ENCODE assay signal across 6 cellular contexts in the genomic region with DNA sequence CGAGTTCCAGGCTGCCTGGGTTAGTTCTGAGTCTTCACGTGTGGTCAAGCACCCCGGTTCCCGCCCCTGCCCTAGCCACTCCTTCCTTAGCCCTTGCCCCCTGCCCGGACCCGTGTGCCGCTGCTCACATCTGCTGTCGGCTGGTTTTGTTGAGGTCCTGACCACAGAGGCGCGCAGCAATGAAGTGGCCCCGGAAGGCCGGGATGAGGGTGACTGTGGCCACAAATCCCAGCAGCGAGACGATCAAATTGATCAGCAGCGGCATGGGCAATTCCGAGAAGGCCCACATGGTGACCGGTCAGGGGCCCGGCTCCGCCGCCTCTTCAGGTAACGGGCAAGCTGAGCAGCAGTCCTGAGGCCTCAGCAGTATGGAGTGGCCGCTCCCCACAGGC. TPM values are rescaled to one million over a fixed set of nuclear protein-coding genes. Genes with fewer than 3 reads are reported as not detected.
DNase-seq lines count a peak whose midpoint lies in the region; TF ChIP-seq lines count a peak whose summit lies in the region.

No MANE protein-coding gene starts in this region.

- no peak for TF ChIP-seq CTCF in kidney epithelial cell (IDR thresholded peaks at IDR 0.05; ENCODE audit: insufficient read depth, low read length, poor library complexity, severe bottlenecking)

- H3K4me1 Mint-ChIP-seq in CD4-positive, alpha-beta memory T cell: peaks cover 22 to 55% (median 42%) of the 10 kb centered on the region in 4 donors

- no peaks in the 10 kb centered on the region for H3K27me3 ChIP-seq in CD4-positive, alpha-beta memory T cell (ENCODE audit: insufficient read depth, low read length)
- H3K27me3 ChIP-seq in kidney epithelial cell (ENCODE audit: control insufficient read depth, insufficient read depth, low read length): no peaks in the 10 kb centered on the region

- CTCF ChIA-PET in CD4-positive, alpha-beta memory T cell (lab: Charles Lee; ENCODE audit: partially characterized antibody): interaction anchor here (1.0 to 2.3 kb wide), 8 partner anchors 17 to 83 kb away, joined by 3 to 11 read pairs (median 5); a partner anchor contains a TSS

- peaks cover 19 to 39% of the 10 kb centered on the region in 2 donors for H3K36me3 Mint-ChIP-seq in CD4-positive, alpha-beta memory T cell

- H3K4me1 ChIP-seq in CD4-positive, alpha-beta memory T cell (ENCODE audit: insufficient read depth, low read length): peaks cover 36% of the 10 kb centered on the region

- H3K36me3 ChIP-seq in CD4-positive, alpha-beta memory T cell (ENCODE audit: insufficient read depth, low read length): peaks cover 17% of the 10 kb centered on the region
- H3K36me3 ChIP-seq in kidney epithelial cell (ENCODE audit: control insufficient read depth, insufficient read depth, low read length): peaks cover 2% of the 10 kb centered on the region

- no peaks in the 10 kb centered on the region for H3K9me3 Mint-ChIP-seq in CD4-positive, alpha-beta memory T cell

- H3K27ac Mint-ChIP-seq in CD4-positive, alpha-beta memory T cell: peak overlapping the region; percentile 93 to 100 (median 99)

- no peak for DNase-seq in CD4-positive, alpha-beta memory T cell
- peak; percentile 39 for DNase-seq in HCEC 1CT
- peak; percentile 65 for DNase-seq in UCSD-AML1 (lab: John Stamatoyannopoulos, UW; ENCODE audit: unreplicated experiment)
- DNase-seq in kidney epithelial cell (ENCODE audit: low read depth): no peak
- DNase-seq in MV-4-11 (lab: John Stamatoyannopoulos, UW): no peak
- DNase-seq in putamen (ENCODE audit: low spot score): no peak

- H3K4me3 Mint-ChIP-seq in CD4-positive, alpha-beta memory T cell: peak overlapping the region; percentile 93 to 99 (median 97)

- intact Hi-C loops in CD4-positive, alpha-beta memory T cell (cut with micrococcal nuclease): loop anchor here (1.0 to 5.0 kb wide), 4 partner anchors 17 to 1959 kb away; a partner anchor contains a TSS

- no peaks in the 10 kb centered on the region for H3K9me3 ChIP-seq in CD4-positive, alpha-beta memory T cell (ENCODE audit: control insufficient read depth in 1 of 2, low read length in 2 of 2)

- peak overlapping the region; percentile 91 for H3K27ac ChIP-seq in CD4-positive, alpha-beta memory T cell (ENCODE audit: low read depth, low read length)

- POLR2A ChIA-PET in CD4-positive, alpha-beta memory T cell (lab: Charles Lee; ENCODE audit: partially characterized antibody): interaction anchor here (0.6 to 13.3 kb wide), 25 partner anchors 8 to 1869 kb away, joined by 3 to 210 read pairs (median 6); a partner anchor contains a TSS

- H3K27me3 Mint-ChIP-seq in CD4-positive, alpha-beta memory T cell: no peaks in the 10 kb centered on the region

- H3K4me3 ChIP-seq in CD4-positive, alpha-beta memory T cell (ENCODE audit: low read length in 2 of 2): peak overlapping the region; percentile 87 to 98
- H3K4me3 ChIP-seq in kidney epithelial cell (ENCODE audit: low read depth, low read length): peak overlapping the region; percentile 76

RNA-seq across cellular contexts. Expression of a gene that starts 0.3 kb away (rescaled TPM):
- total RNA-seq in CD4-positive, alpha-beta memory T cell: 10 to 100 TPM; 52.0 to 52.3 TPM
- polyA plus RNA-seq in CD4-positive, alpha-beta memory T cell: 10 to 100 TPM; 32.9 to 52.3 TPM
- total RNA-seq in kidney epithelial cell: 16.4 and 26.6 TPM in 2 replicates

RNA-seq across cellular contexts. Expression of a gene that starts 5.8 kb away (rescaled TPM):
- total RNA-seq in CD4-positive, alpha-beta memory T cell: 10 to 100 TPM; 35.2 to 37.5 TPM
- polyA plus RNA-seq in CD4-positive, alpha-beta memory T cell: 10 to 100 TPM in 1 of 2 donors, 1 to 10 TPM in 1; 2.6 to 13.3 TPM
- 11.8 and 12.7 TPM in 2 replicates for total RNA-seq in kidney epithelial cell

RNA-seq across cellular contexts. Expression of a gene that starts 16.7 kb away (rescaled TPM):
- 1 to 10 TPM; 5.1 to 5.8 TPM for total RNA-seq in CD4-positive, alpha-beta memory T cell
- 10 to 100 TPM; 17.7 to 21.2 TPM for polyA plus RNA-seq in CD4-positive, alpha-beta memory T cell
- total RNA-seq in kidney epithelial cell: 27.7 and 29.7 TPM in 2 replicates

RNA-seq across cellular contexts. Expression of a gene that starts 20.0 kb away (rescaled TPM):
- 10 to 100 TPM; 70.8 to 75.3 TPM for total RNA-seq in CD4-positive, alpha-beta memory T cell
- polyA plus RNA-seq in CD4-positive, alpha-beta memory T cell: 10 to 100 TPM in 1 of 2 donors, 1 to 10 TPM in 1; 9.3 to 16.0 TPM
- total RNA-seq in kidney epithelial cell: 25.0 and 28.8 TPM in 2 replicates

RNA-seq across cellular contexts. Expression of a gene that starts 33.7 kb away (rescaled TPM):
- total RNA-seq in CD4-positive, alpha-beta memory T cell: 10 to 100 TPM; 56.2 to 61.2 TPM
- 10 to 100 TPM; 36.0 to 61.7 TPM for polyA plus RNA-seq in CD4-positive, alpha-beta memory T cell
- total RNA-seq in kidney epithelial cell: 30.7 and 39.0 TPM in 2 replicates

Comparison
In these comparisons a context has a peak if more than half of its experiments do, and no peak if none do; other contexts are left out.
1. DNase-seq: peak in HCEC 1CT (single experiment) and UCSD-AML1 (single experiment); none in CD4-positive, alpha-beta memory T cell (0 of 5), kidney epithelial cell (single experiment), MV-4-11 (single experiment) and putamen (single experiment).